1 cellular context compared by ENCODE assay signal in genomic region chr6:136288566-136289326, GRCh38.
TF ChIP-seq lines count a peak whose summit lies in the region.

No MANE protein-coding gene starts in this region.

TF ChIP-seq in GM12878, 131 proteins besides CTCF, POLR2A, EP300 and RAD21 (continued from another document and continues in another):
- no peak for TF ChIP-seq CUX1 (IDR thresholded peaks at IDR 0.05; ENCODE audit: insufficient replicate concordance, low read depth, low read length)
- TF ChIP-seq ZBTB4 (CRISPR knock-in tag; IDR thresholded peaks at IDR 0.05): no peak
- no peak for TF ChIP-seq YBX1 (IDR thresholded peaks at IDR 0.05)
- TF ChIP-seq PAX8 (IDR thresholded peaks at IDR 0.05): no peak; the same call in 1 of the 2 replicates
- no peak for TF ChIP-seq EED (IDR thresholded peaks at IDR 0.05; ENCODE audit: low read depth)
- no peak for TF ChIP-seq ZNF592 (IDR thresholded peaks at IDR 0.05)
- TF ChIP-seq SP1 (IDR thresholded peaks at IDR 0.05; ENCODE audit: low read depth, low read length): no peak
- peak; percentile 52 for TF ChIP-seq PKNOX1 (IDR thresholded peaks at IDR 0.05)
- TF ChIP-seq RBBP5 (conservative IDR thresholded peaks at IDR 0.05): no peak
- no peak for TF ChIP-seq ZNF384 (IDR thresholded peaks at IDR 0.05; ENCODE audit: borderline replicate concordance, low read depth, low read length)
- TF ChIP-seq PAX5 (IDR thresholded peaks at IDR 0.05; ENCODE audit: borderline replicate concordance, low read depth, low read length): no peak
- TF ChIP-seq FOXK2 (IDR thresholded peaks at IDR 0.05): no peak
- TF ChIP-seq KDM1A (IDR thresholded peaks at IDR 0.05; ENCODE audit: borderline replicate concordance): no peak
- TF ChIP-seq ATF2 (IDR thresholded peaks at IDR 0.05; ENCODE audit: low read length): no peak
- TF ChIP-seq RCOR1 (conservative IDR thresholded peaks at IDR 0.05; ENCODE audit: low read depth, low read length): 0 out of 2 replicates have a peak, but pooled peaks have one; percentile 26
- no peak for TF ChIP-seq SPI1 (IDR thresholded peaks at IDR 0.05; ENCODE audit: borderline replicate concordance, insufficient read depth, low read depth, low read length)
- no peak for TF ChIP-seq SREBF2 (IDR thresholded peaks at IDR 0.05; ENCODE audit: low read length)
- no peak for TF ChIP-seq ZNF622 (IDR thresholded peaks at IDR 0.05)
- TF ChIP-seq HDAC6 (IDR thresholded peaks at IDR 0.05; ENCODE audit: unreplicated experiment): no peak
- TF ChIP-seq E4F1 (IDR thresholded peaks at IDR 0.05; ENCODE audit: borderline replicate concordance, partially characterized antibody): no peak
- TF ChIP-seq BHLHE40 (IDR thresholded peaks at IDR 0.05; ENCODE audit: borderline replicate concordance in 1 of 2, low read depth in 2 of 2, low read length in 1 of 2): no peak
- peak; percentile 35 for TF ChIP-seq HDGF (IDR thresholded peaks at IDR 0.05)
- TF ChIP-seq EZH2 (IDR thresholded peaks at IDR 0.05; ENCODE audit: borderline replicate concordance, control insufficient read depth, low read depth, low read length): no peak
- no peak for TF ChIP-seq JUNB (IDR thresholded peaks at IDR 0.05)
- no peak for TF ChIP-seq SMAD1 (IDR thresholded peaks at IDR 0.05; ENCODE audit: low read depth, partially characterized antibody)
- TF ChIP-seq USF2 (IDR thresholded peaks at IDR 0.05; ENCODE audit: borderline replicate concordance, low read depth, low read length): no peak
- no peak for TF ChIP-seq ELK1 (IDR thresholded peaks at IDR 0.05; ENCODE audit: low read depth, low read length)
- peak; percentile 40; the same call in 1 of the 2 replicates for TF ChIP-seq ZBTB40 (IDR thresholded peaks at IDR 0.05; ENCODE audit: borderline replicate concordance)
